In the genomic region with DNA sequence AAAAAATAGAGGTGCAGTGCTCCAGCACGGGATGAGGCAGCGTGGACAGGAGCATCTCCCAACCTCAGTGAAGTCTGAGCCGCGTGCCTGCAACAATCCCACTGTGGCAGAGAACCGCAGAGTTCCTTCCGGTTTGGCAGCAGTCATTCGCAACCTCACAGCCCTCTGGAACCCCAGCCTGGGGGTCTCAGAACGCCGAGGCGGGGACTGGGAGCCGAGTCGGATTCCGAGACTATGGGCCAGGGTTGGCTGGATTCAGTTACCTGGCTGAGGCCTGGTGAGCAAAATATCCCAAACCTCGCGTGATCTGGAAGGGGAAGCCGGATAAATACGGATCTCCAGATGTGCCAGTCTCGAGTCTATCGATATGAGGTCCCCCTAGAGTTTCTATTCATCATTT, we compare ENCODE assay signal across 1 cellular context.
TF ChIP-seq lines count a peak whose summit lies in the region.

No MANE protein-coding gene starts in this region.

TF ChIP-seq in WTC11, 78 proteins besides CTCF, POLR2A, EP300 and RAD21 (continued from another document):
- TF ChIP-seq, protein P1, sequence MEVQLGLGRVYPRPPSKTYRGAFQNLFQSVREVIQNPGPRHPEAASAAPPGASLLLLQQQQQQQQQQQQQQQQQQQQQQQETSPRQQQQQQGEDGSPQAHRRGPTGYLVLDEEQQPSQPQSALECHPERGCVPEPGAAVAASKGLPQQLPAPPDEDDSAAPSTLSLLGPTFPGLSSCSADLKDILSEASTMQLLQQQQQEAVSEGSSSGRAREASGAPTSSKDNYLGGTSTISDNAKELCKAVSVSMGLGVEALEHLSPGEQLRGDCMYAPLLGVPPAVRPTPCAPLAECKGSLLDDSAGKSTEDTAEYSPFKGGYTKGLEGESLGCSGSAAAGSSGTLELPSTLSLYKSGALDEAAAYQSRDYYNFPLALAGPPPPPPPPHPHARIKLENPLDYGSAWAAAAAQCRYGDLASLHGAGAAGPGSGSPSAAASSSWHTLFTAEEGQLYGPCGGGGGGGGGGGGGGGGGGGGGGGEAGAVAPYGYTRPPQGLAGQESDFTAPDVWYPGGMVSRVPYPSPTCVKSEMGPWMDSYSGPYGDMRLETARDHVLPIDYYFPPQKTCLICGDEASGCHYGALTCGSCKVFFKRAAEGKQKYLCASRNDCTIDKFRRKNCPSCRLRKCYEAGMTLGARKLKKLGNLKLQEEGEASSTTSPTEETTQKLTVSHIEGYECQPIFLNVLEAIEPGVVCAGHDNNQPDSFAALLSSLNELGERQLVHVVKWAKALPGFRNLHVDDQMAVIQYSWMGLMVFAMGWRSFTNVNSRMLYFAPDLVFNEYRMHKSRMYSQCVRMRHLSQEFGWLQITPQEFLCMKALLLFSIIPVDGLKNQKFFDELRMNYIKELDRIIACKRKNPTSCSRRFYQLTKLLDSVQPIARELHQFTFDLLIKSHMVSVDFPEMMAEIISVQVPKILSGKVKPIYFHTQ (CRISPR knock-in tag; IDR thresholded peaks at IDR 0.05), result no peak
- no peak for TF ChIP-seq HMGA2 (CRISPR knock-in tag; IDR thresholded peaks at IDR 0.05)
- no peak for TF ChIP-seq FOXP1 (CRISPR knock-in tag; IDR thresholded peaks at IDR 0.05; ENCODE audit: borderline replicate concordance)
- TF ChIP-seq, protein P2, sequence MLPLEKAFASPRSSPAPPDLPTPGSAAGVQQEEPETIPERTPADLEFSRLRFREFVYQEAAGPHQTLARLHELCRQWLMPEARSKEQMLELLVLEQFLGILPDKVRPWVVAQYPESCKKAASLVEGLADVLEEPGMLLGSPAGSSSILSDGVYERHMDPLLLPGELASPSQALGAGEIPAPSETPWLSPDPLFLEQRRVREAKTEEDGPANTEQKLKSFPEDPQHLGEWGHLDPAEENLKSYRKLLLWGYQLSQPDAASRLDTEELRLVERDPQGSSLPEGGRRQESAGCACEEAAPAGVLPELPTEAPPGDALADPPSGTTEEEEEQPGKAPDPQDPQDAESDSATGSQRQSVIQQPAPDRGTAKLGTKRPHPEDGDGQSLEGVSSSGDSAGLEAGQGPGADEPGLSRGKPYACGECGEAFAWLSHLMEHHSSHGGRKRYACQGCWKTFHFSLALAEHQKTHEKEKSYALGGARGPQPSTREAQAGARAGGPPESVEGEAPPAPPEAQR (CRISPR knock-in tag; IDR thresholded peaks at IDR 0.05), result no peak
- TF ChIP-seq PRRX2 (CRISPR knock-in tag; IDR thresholded peaks at IDR 0.05), result no peak
